Comparison of ENCODE assay signal across 9 cellular contexts in the genomic region with DNA sequence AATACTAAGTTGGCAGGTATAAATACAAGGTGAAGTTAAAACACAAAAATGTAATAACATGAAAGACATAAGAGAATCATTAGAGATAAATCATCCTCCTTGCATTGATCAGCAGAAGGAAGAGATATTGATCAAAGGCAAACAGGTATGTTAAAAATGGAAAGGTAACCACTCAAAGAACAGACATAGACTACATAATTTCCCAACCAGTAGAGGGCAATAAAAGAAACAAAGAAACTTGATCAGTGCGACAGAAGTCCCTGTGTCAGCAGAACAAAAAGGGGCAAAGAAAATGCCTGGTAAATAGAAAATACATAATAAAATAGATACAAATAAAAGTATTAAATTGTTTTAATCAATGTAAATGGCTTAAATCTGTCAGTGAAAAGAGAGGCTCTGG. TPM values are rescaled to one million over a fixed set of nuclear protein-coding genes. Genes with fewer than 3 reads are reported as not detected.
DNase-seq lines count a peak whose midpoint lies in the region; ATAC-seq, FAIRE-seq and TF ChIP-seq lines count a peak whose summit lies in the region.
"Had no signal": no experiment of that assay in that cellular context is flagged by ENCODE, and none has a peak within 500 bp of the region (broad histone marks: within the 10 kb centered on the region; RNA-seq: fewer than 3 reads in every experiment).

No MANE protein-coding gene starts in this region.

- TF ChIP-seq RAD21 in SK-N-SH (IDR thresholded peaks at IDR 0.05; ENCODE audit: low read length), result peak; percentile 63

- peak; percentile 15 for TF ChIP-seq CTCF in CD8-positive, alpha-beta T cell (IDR thresholded peaks at IDR 0.05)
- TF ChIP-seq CTCF in SK-N-SH (IDR thresholded peaks at IDR 0.05), result peak; percentile 53
- peak in 2 of 3 experiments; percentile 11 to 18 for TF ChIP-seq CTCF in keratinocyte (optimal IDR thresholded peaks at IDR 0.05 in 1 of 3, IDR thresholded peaks at IDR 0.05 in 1 of 3, conservative IDR thresholded peaks at IDR 0.05 in 1 of 3; ENCODE audit: extremely low read depth in 1 of 3, insufficient read depth in 2 of 3, low read length in 3 of 3)
- no peak for TF ChIP-seq CTCF in mesothelial cell of epicardium (IDR thresholded peaks at IDR 0.05; ENCODE audit: unreplicated experiment)

- no peaks in the 10 kb centered on the region for H3K9me2 ChIP-seq in SK-N-SH

- DNase-seq in CD8-positive, alpha-beta T cell, result no peak
- peak; percentile 4 for DNase-seq in Jurkat, Clone E6-1 (ENCODE audit: low read depth, low spot score)
- DNase-seq in SK-N-SH, result no peak
- DNase-seq in keratinocyte (ENCODE audit: low read depth, low spot score), result no peak
- DNase-seq in mesothelial cell of epicardium (ENCODE audit: low spot score in 2 of 2, unreplicated experiment in 2 of 2), result no peak
- DNase-seq in T-helper 2 cell treated with Interferon-gamma antibody and Interleukin-4, amounts not matched to agents 5 μg/mL and 100 μg/mL, for 36 hours (ENCODE audit: low spot score), result no peak
- no peak for DNase-seq in H7

- H3K36me3 ChIP-seq in CD8-positive, alpha-beta T cell (ENCODE audit: insufficient read depth, low read length), result peaks cover 8% of the 10 kb centered on the region
- H3K36me3 ChIP-seq in SK-N-SH (replicated peaks in 1 of 2; ENCODE audit: control insufficient read depth in 1 of 2, insufficient read depth in 2 of 2, low read length in 1 of 2) (no peaks in the 10 kb centered on the region), keratinocyte (ENCODE audit: control insufficient read depth in 2 of 2, extremely low read depth in 1 of 2, insufficient read depth in 2 of 2, low read length in 2 of 2) (peaks cover 0 to 1% of the 10 kb centered on the region in 2 experiments), H7 (replicated peaks; ENCODE audit: control insufficient read depth, insufficient read depth, low read length) (no peaks in the 10 kb centered on the region)
- H3K36me3 ChIP-seq: SJSA1 had no signal

- H3K4me3 ChIP-seq in CD8-positive, alpha-beta T cell (ENCODE audit: low read depth, low read length), result no peak overlapping the region
- H3K4me3 ChIP-seq in Jurkat, Clone E6-1 (ENCODE audit: low read length), result no peak overlapping the region
- H3K4me3 ChIP-seq in SK-N-SH (ENCODE audit: low read depth in 2 of 2, low read length in 1 of 2), result no peak overlapping the region
- H3K4me3 ChIP-seq in keratinocyte (ENCODE audit: control insufficient read depth in 2 of 3, extremely low read depth in 1 of 3, insufficient read depth in 2 of 3, low read depth in 1 of 3, low read length in 3 of 3), result no peak overlapping the region
- no peak overlapping the region for H3K4me3 ChIP-seq in H7 (ENCODE audit: insufficient read depth, low read depth, low read length)
- H3K4me3 ChIP-seq: SJSA1 had no signal

- no peaks in the 10 kb centered on the region for H3K27me3 ChIP-seq in CD8-positive, alpha-beta T cell (ENCODE audit: insufficient read depth, low read length)
- H3K27me3 ChIP-seq in SK-N-SH (ENCODE audit: insufficient read depth) (no peaks in the 10 kb centered on the region), keratinocyte (ENCODE audit: control insufficient read depth, extremely low read depth, insufficient read depth, low read length) (no peaks in the 10 kb centered on the region), H7 (ENCODE audit: control insufficient read depth, insufficient read depth, low read length) (no peaks in the 10 kb centered on the region)
- H3K27me3 ChIP-seq: SJSA1 had no signal

- H3K79me2 ChIP-seq in SK-N-SH (ENCODE audit: insufficient read depth), result no peaks in the 10 kb centered on the region
- no peaks in the 10 kb centered on the region for H3K79me2 ChIP-seq in keratinocyte (ENCODE audit: control insufficient read depth, insufficient read depth, low read length)

- FAIRE-seq in keratinocyte (lab: Jason Lieb, UNC), result no peak

- ATAC-seq in CD8-positive, alpha-beta T cell, result no peak
- ATAC-seq in GM19452 (IDR thresholded peaks at IDR 0.05; ENCODE audit: unreplicated experiment), result no peak

- H3K9me1 ChIP-seq in keratinocyte (ENCODE audit: control insufficient read depth, extremely low read depth, insufficient read depth, low read length), result no peaks in the 10 kb centered on the region

- H3K36me3 Mint-ChIP-seq in CD8-positive, alpha-beta T cell, result peaks cover 38% of the 10 kb centered on the region
- no peaks in the 10 kb centered on the region for H3K36me3 Mint-ChIP-seq in mesothelial cell of epicardium
- no peaks in the 10 kb centered on the region for H3K36me3 Mint-ChIP-seq in T-helper 2 cell treated with Interferon-gamma antibody and Interleukin-4, amounts not matched to agents 5 μg/mL and 100 μg/mL, for 36 hours (ENCODE audit: low read depth)

- 69% methylated on average over 1 of the region's 1 CpG for WGBS in SK-N-SH (ENCODE audit: low lambda C conversion rate)

- H3K4me1 Mint-ChIP-seq in CD8-positive, alpha-beta T cell (ENCODE audit: low read depth), result no peaks in the 10 kb centered on the region
- H3K4me1 Mint-ChIP-seq in mesothelial cell of epicardium, result peaks cover 4% of the 10 kb centered on the region
- H3K4me1 Mint-ChIP-seq in T-helper 2 cell treated with Interferon-gamma antibody and Interleukin-4, amounts not matched to agents 5 μg/mL and 100 μg/mL, for 36 hours (ENCODE audit: low read depth), result no peaks in the 10 kb centered on the region

- H3K4me1 ChIP-seq in CD8-positive, alpha-beta T cell (ENCODE audit: insufficient read depth, low read length), result no peaks in the 10 kb centered on the region
- H3K4me1 ChIP-seq in SK-N-SH (ENCODE audit: control insufficient read depth in 1 of 2, insufficient read depth in 2 of 2, low read depth in 1 of 2, low read length in 1 of 2) (no peaks in the 10 kb centered on the region; a peak in 1 of 4 replicates), keratinocyte (ENCODE audit: control insufficient read depth, extremely low read depth, insufficient read depth, low read length) (no peaks in the 10 kb centered on the region)
- H3K4me1 ChIP-seq: SJSA1 had no signal

- POLR2A ChIA-PET in CD8-positive, alpha-beta T cell (lab: Charles Lee), result no interaction called here
- POLR2A ChIA-PET in SK-N-SH (lab: Yijun Ruan, JAX), result no interaction called here

- H3K4me3 Mint-ChIP-seq in CD8-positive, alpha-beta T cell, result no peak overlapping the region
- H3K4me3 Mint-ChIP-seq in mesothelial cell of epicardium, result no peak overlapping the region
- H3K4me3 Mint-ChIP-seq in T-helper 2 cell treated with Interferon-gamma antibody and Interleukin-4, amounts not matched to agents 5 μg/mL and 100 μg/mL, for 36 hours, result no peak overlapping the region

- no peak overlapping the region for H3K27ac ChIP-seq in CD8-positive, alpha-beta T cell (ENCODE audit: low read depth, low read length)
- H3K27ac ChIP-seq in SK-N-SH (ENCODE audit: low read depth in 2 of 2, low read length in 1 of 2) (no peak overlapping the region), keratinocyte (ENCODE audit: control insufficient read depth, insufficient read depth, low read length) (no peak overlapping the region)
- H3K27ac ChIP-seq: SJSA1 had no signal

- H3K9ac ChIP-seq in SK-N-SH (no peak overlapping the region), keratinocyte (ENCODE audit: control insufficient read depth, extremely low read depth, insufficient read depth, low read length) (no peak overlapping the region)

- TF ChIP-seq EP300 in SK-N-SH (IDR thresholded peaks at IDR 0.05; ENCODE audit: borderline replicate concordance in 1 of 2, low read depth in 1 of 2, low read length in 1 of 2), result no peak

- no peaks in the 10 kb centered on the region for H3K9me3 Mint-ChIP-seq in CD8-positive, alpha-beta T cell
- H3K9me3 Mint-ChIP-seq in mesothelial cell of epicardium, result no peaks in the 10 kb centered on the region
- no peaks in the 10 kb centered on the region for H3K9me3 Mint-ChIP-seq in T-helper 2 cell treated with Interferon-gamma antibody and Interleukin-4, amounts not matched to agents 5 μg/mL and 100 μg/mL, for 36 hours

- H3K27ac Mint-ChIP-seq in CD8-positive, alpha-beta T cell, result no peak overlapping the region
- H3K27ac Mint-ChIP-seq in mesothelial cell of epicardium, result no peak overlapping the region
- H3K27ac Mint-ChIP-seq in T-helper 2 cell treated with Interferon-gamma antibody and Interleukin-4, amounts not matched to agents 5 μg/mL and 100 μg/mL, for 36 hours, result no peak overlapping the region

- dilution Hi-C loops in keratinocyte (cut with MboI; ENCODE audit: extremely low pct_ligation_motif_present, low sequenced_read_pairs), result no loop called here

- no peaks in the 10 kb centered on the region for H3K27me3 Mint-ChIP-seq in CD8-positive, alpha-beta T cell (ENCODE audit: low read depth)
- H3K27me3 Mint-ChIP-seq in mesothelial cell of epicardium (ENCODE audit: low read depth), result no peaks in the 10 kb centered on the region
- H3K27me3 Mint-ChIP-seq in T-helper 2 cell treated with Interferon-gamma antibody and Interleukin-4, amounts not matched to agents 5 μg/mL and 100 μg/mL, for 36 hours (ENCODE audit: low read depth), result no peaks in the 10 kb centered on the region

- no peak overlapping the region for H3K4me2 ChIP-seq in SK-N-SH
- H3K4me2 ChIP-seq in keratinocyte (ENCODE audit: control insufficient read depth, extremely low read depth, insufficient read depth, low read depth, low read length), result no peak overlapping the region

- intact Hi-C loops in CD8-positive, alpha-beta T cell (cut with DNase I, micrococcal nuclease), result loop anchor here in 1 of 2 experiments (5.0 kb wide), 1 partner anchor 154 kb away; no protein-coding TSS in a partner anchor

- H4K20me1 ChIP-seq in SK-N-SH (ENCODE audit: insufficient read depth), result no peaks in the 10 kb centered on the region
- no peaks in the 10 kb centered on the region for H4K20me1 ChIP-seq in keratinocyte (ENCODE audit: control insufficient read depth, extremely low read depth, insufficient read depth, low read length)

- CTCF ChIA-PET in CD8-positive, alpha-beta T cell (lab: Charles Lee), result interaction anchor here (1.0 kb wide), 1 partner anchor 14 kb away, joined by 3 read pairs; no protein-coding TSS in a partner anchor
- CTCF ChIA-PET in SK-N-SH (lab: Yijun Ruan, JAX), result interaction anchor here (0.7 to 1.9 kb wide), 3 partner anchors 10 to 43 kb away, joined by 3 to 5 read pairs (median 3); no protein-coding TSS in a partner anchor

- H3K9me3 ChIP-seq in CD8-positive, alpha-beta T cell (ENCODE audit: low read length), result no peaks in the 10 kb centered on the region
- H3K9me3 ChIP-seq in SK-N-SH (no peaks in the 10 kb centered on the region), keratinocyte (ENCODE audit: control insufficient read depth, low read depth, low read length) (no peaks in the 10 kb centered on the region)
- H3K9me3 ChIP-seq: SJSA1 had no signal

- no peaks in the 10 kb centered on the region for H3F3A ChIP-seq in SK-N-SH (replicated peaks; ENCODE audit: insufficient read depth)

- H2AFZ ChIP-seq in SK-N-SH (ENCODE audit: low read depth) (no peak overlapping the region), keratinocyte (ENCODE audit: control insufficient read depth, low read length) (no peak overlapping the region)

RNA-seq across cellular contexts. Expression of gene FAM228A, which starts 53.6 kb away (rescaled TPM):
- not detected for total RNA-seq in CD8-positive, alpha-beta T cell
- not detected for polyA plus RNA-seq in Jurkat, Clone E6-1 (2012; ENCODE audit: insufficient read depth, insufficient read length)
- 0.10 and 0.13 TPM in 2 replicates for polyA plus RNA-seq in SK-N-SH (2012; rRNA removed)
- polyA plus RNA-seq in SK-N-SH (2012; cell fraction: cytosol; rRNA removed), result 0.06 and 0.21 TPM in 2 replicates
- 0.09 and 0.17 TPM in 2 replicates for polyA plus RNA-seq in SK-N-SH (2012; cell fraction: nucleus; rRNA removed)
- polyA plus RNA-seq in keratinocyte, result not detected in 3 replicates
- polyA plus RNA-seq in keratinocyte (2011; ENCODE audit: low read depth), result not detected
- polyA plus RNA-seq in keratinocyte (2011; cell fraction: cytosol; rRNA removed), result not detected in 2 replicates
- polyA plus RNA-seq in keratinocyte (2011; cell fraction: nucleus; rRNA removed), result not detected in 2 replicates
- not detected in 2 replicates for polyA plus RNA-seq in keratinocyte (2012; ENCODE audit: low replicate concordance)
- polyA minus RNA-seq in keratinocyte, result not detected in 3 replicates
- not detected for polyA minus RNA-seq in keratinocyte (2011; cell fraction: cytosol; rRNA and poly(A)+ RNA removed)
- polyA minus RNA-seq in keratinocyte (2011; cell fraction: nucleus; rRNA and poly(A)+ RNA removed), result not detected in 2 replicates
- 1.1 to 1.4 TPM (median 1.4 TPM) in 3 replicates for total RNA-seq in mesothelial cell of epicardium
- total RNA-seq in H7 (2014; rRNA removed; shearing (Covaris generic)), result 0.14 and 0.18 TPM in 2 replicates
- total RNA-seq: SJSA1 had no signal
